ENCODE assay signal across 17 cellular contexts in the genomic region with DNA sequence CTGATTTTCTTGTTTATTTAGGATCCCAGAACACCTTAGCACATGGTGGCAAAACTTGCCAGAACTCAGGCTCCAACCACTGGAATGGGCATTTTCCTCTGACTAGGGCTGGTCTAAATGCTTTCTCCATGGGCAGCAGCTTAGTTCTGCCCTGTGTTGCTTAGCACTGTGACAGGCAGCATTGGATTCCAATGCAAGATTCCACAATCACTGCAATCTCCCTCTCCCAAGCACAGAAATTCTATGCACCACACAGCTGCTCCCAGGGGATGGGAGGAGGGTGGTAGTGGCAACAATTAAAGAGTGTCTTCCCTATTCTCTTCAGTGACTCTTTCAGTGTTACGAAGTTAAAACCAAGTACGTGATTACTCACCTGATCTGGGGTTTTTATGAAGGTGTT.
DNase-seq lines count a peak whose midpoint lies in the region; ATAC-seq and TF ChIP-seq lines count a peak whose summit lies in the region.
"Had no signal": no experiment of that assay in that cellular context is flagged by ENCODE, and none has a peak within 500 bp of the region (broad histone marks: within the 10 kb centered on the region; RNA-seq: fewer than 3 reads in every experiment).

No MANE protein-coding gene starts in this region.

- H3K79me2 ChIP-seq in H9 (ENCODE audit: insufficient read depth, low read length) (no peaks in the 10 kb centered on the region), neural progenitor cell (ENCODE audit: low read depth) (no peaks in the 10 kb centered on the region)

- POLR2A ChIA-PET in CD4-positive, alpha-beta T cell (lab: Charles Lee) = no interaction called here

- H3K4me3 Mint-ChIP-seq in H9 (no peak overlapping the region), neural progenitor cell (no peak overlapping the region)
- H3K4me3 Mint-ChIP-seq in CD4-positive, alpha-beta T cell = no peak overlapping the region
- H3K4me3 Mint-ChIP-seq: B cell; CD4-positive, alpha-beta memory T cell had no signal

- H2AK5ac ChIP-seq in H9 (ENCODE audit: insufficient read length, low read length) = no peak overlapping the region

- H3K36me3 Mint-ChIP-seq in H9 (ENCODE audit: insufficient read depth in 1 of 3, low read depth in 3 of 3) = peaks cover 4 to 13% (median 12%) of the 10 kb centered on the region in 3 experiments
- H3K36me3 Mint-ChIP-seq in neural progenitor cell = no peaks in the 10 kb centered on the region
- H3K36me3 Mint-ChIP-seq in CD4-positive, alpha-beta T cell (ENCODE audit: low read depth) = no peaks in the 10 kb centered on the region
- H3K36me3 Mint-ChIP-seq: CD4-positive, alpha-beta memory T cell had no signal

- ATAC-seq in CD4-positive, alpha-beta T cell (ENCODE audit: poor library complexity) = no peak
- ATAC-seq in GM18502 (IDR thresholded peaks at IDR 0.05; ENCODE audit: poor library complexity, unreplicated experiment) (no peak), GM18909 (IDR thresholded peaks at IDR 0.05; ENCODE audit: poor library complexity, unreplicated experiment) (no peak), HG03159 (IDR thresholded peaks at IDR 0.05; ENCODE audit: unreplicated experiment) (no peak)
- ATAC-seq: HepG2 had no signal

- no peak overlapping the region for H3K14ac ChIP-seq in H9 (ENCODE audit: insufficient read depth, low read length)

- H3K79me1 ChIP-seq in H9 (ENCODE audit: insufficient read depth, low read depth, low read length, poor library complexity, severe bottlenecking) = no peaks in the 10 kb centered on the region

- H4K20me1 ChIP-seq in H9 (ENCODE audit: control insufficient read depth, insufficient read depth, insufficient read length) = no peaks in the 10 kb centered on the region
- no peaks in the 10 kb centered on the region for H4K20me1 ChIP-seq in neural progenitor cell (ENCODE audit: low read depth)

- no peak overlapping the region for H3K27ac ChIP-seq in H9 (ENCODE audit: insufficient read length, low read depth, low read length)
- H3K27ac ChIP-seq in neural progenitor cell = no peak overlapping the region
- no peak overlapping the region for H3K27ac ChIP-seq in CD4-positive, alpha-beta T cell (ENCODE audit: low read depth, low read length)
- H3K27ac ChIP-seq: GM23248 had no signal

- no peak overlapping the region for H3K4me3 ChIP-seq in neural progenitor cell
- H3K4me3 ChIP-seq: GM23248, HAP-1 had no signal

- H3K9ac ChIP-seq in H9 (ENCODE audit: extremely low read depth, insufficient read length, low read length) (no peak overlapping the region), neural progenitor cell (no peak overlapping the region)
- H3K9ac ChIP-seq: GM23248 had no signal

- H2AFZ ChIP-seq in H9 (ENCODE audit: low read length) (no peak overlapping the region), neural progenitor cell (replicated peaks) (peak overlapping the region; percentile 42)
- H2AFZ ChIP-seq: GM23248 had no signal

- no peak overlapping the region for H2BK5ac ChIP-seq in H9 (ENCODE audit: insufficient read length, low read length)

- intact Hi-C loops in CD4-positive, alpha-beta T cell (cut with DNase I, micrococcal nuclease) = no loop called here

- H3K36me3 ChIP-seq in neural progenitor cell = no peaks in the 10 kb centered on the region
- H3K36me3 ChIP-seq: HAP-1 had no signal

- H3K4me1 Mint-ChIP-seq in H9 (peaks cover 9 to 12% of the 10 kb centered on the region in 2 experiments), neural progenitor cell (peaks cover 6% of the 10 kb centered on the region)
- H3K4me1 Mint-ChIP-seq in CD4-positive, alpha-beta T cell (ENCODE audit: low read depth) = no peaks in the 10 kb centered on the region
- H3K4me1 Mint-ChIP-seq: B cell; CD4-positive, alpha-beta memory T cell had no signal

- no peak for TF ChIP-seq CTCF in H9 (conservative IDR thresholded peaks at IDR 0.05)
- no peak for TF ChIP-seq CTCF in neural progenitor cell (IDR thresholded peaks at IDR 0.05)
- TF ChIP-seq CTCF in CD4-positive, alpha-beta T cell (IDR thresholded peaks at IDR 0.05) = no peak

- H3K23me2 ChIP-seq in H9 (ENCODE audit: insufficient read length, low read depth, low read length, poor library complexity, severe bottlenecking) = no peaks in the 10 kb centered on the region

- H2BK120ac ChIP-seq in H9 (ENCODE audit: low read depth, low read length, poor library complexity, severe bottlenecking) = no peak overlapping the region

- H3K23ac ChIP-seq in H9 (ENCODE audit: insufficient read length, low read depth, low read length) = no peak overlapping the region

- no peak overlapping the region for H4K8ac ChIP-seq in H9 (replicated peaks; ENCODE audit: insufficient read length, low read depth, low read length)

- H2BK15ac ChIP-seq in H9 (ENCODE audit: low read depth, low read length) = no peak overlapping the region

- H3K27me3 Mint-ChIP-seq in H9 (ENCODE audit: low read depth) (no peaks in the 10 kb centered on the region), neural progenitor cell (ENCODE audit: insufficient read depth, low read depth) (peaks cover 3% of the 10 kb centered on the region)
- no peaks in the 10 kb centered on the region for H3K27me3 Mint-ChIP-seq in CD4-positive, alpha-beta T cell
- H3K27me3 Mint-ChIP-seq: B cell; CD4-positive, alpha-beta memory T cell had no signal

- H3K27ac Mint-ChIP-seq in H9 (peak overlapping the region in 1 of 3 experiments; percentile 52; a peak in 1 of 7 replicates), neural progenitor cell (peak overlapping the region; percentile 40)
- no peak overlapping the region for H3K27ac Mint-ChIP-seq in CD4-positive, alpha-beta T cell
- H3K27ac Mint-ChIP-seq: B cell; CD4-positive, alpha-beta memory T cell had no signal

- H4K91ac ChIP-seq in H9 (ENCODE audit: insufficient read length, low read depth, low read length) = no peak overlapping the region

- DNase-seq in H9 (peak; percentile 26), astrocyte of the hippocampus (ENCODE audit: low read depth, low spot score) (peak; percentile 3), iPS-NIHi11 (ENCODE audit: low spot score) (peak; percentile 10), neural progenitor cell (ENCODE audit: low spot score) (peak; percentile 19)
- no peak for DNase-seq in CD4-positive, alpha-beta T cell
- DNase-seq: C1 segment of cervical spinal cord; CD4-positive, alpha-beta memory T cell; DMS153; DND-41; GDM1; GM23248 had no signal

- H2BK20ac ChIP-seq in H9 (ENCODE audit: low read depth, low read length, poor library complexity, severe bottlenecking) = no peak overlapping the region

- no peak overlapping the region for H4K5ac ChIP-seq in H9 (ENCODE audit: insufficient read length, low read depth, low read length)

- CTCF ChIA-PET in CD4-positive, alpha-beta T cell (lab: Charles Lee) = no interaction called here

- H3K9me3 ChIP-seq in H9 (ENCODE audit: control insufficient read depth, low read depth, low read length) (no peaks in the 10 kb centered on the region), neural progenitor cell (ENCODE audit: low read depth) (no peaks in the 10 kb centered on the region)
- H3K9me3 ChIP-seq in CD4-positive, alpha-beta T cell (ENCODE audit: control insufficient read depth, low read length) = no peaks in the 10 kb centered on the region
- H3K9me3 ChIP-seq: HAP-1 had no signal

- no CpG with 5 or more reads among the region's 2 CpGs for WGBS in H9 (ENCODE audit: extremely low coverage, insufficient read length, low lambda C conversion rate)

- H3K4me1 ChIP-seq in H9 (ENCODE audit: insufficient read depth, low read length) = no peaks in the 10 kb centered on the region
- H3K4me1 ChIP-seq in neural progenitor cell = no peaks in the 10 kb centered on the region
- H3K4me1 ChIP-seq: HAP-1 had no signal

- no peak overlapping the region for H3T11ph ChIP-seq in H9 (ENCODE audit: low read length)

- H3K4me2 ChIP-seq in H9 (ENCODE audit: insufficient read depth, insufficient read length, low read length) (no peak overlapping the region), neural progenitor cell (no peak overlapping the region)

- H3F3A ChIP-seq in neural progenitor cell (ENCODE audit: low read depth) = no peaks in the 10 kb centered on the region

- H3K9me3 Mint-ChIP-seq in H9 (peaks cover 3 to 20% of the 10 kb centered on the region in 2 experiments; a peak in 4 of 5 replicates), neural progenitor cell (peaks cover 3% of the 10 kb centered on the region)
- no peaks in the 10 kb centered on the region for H3K9me3 Mint-ChIP-seq in CD4-positive, alpha-beta T cell

- H3K18ac ChIP-seq in H9 (ENCODE audit: insufficient read length, low read depth, low read length) = no peak overlapping the region

- H3K27me3 ChIP-seq in H9 (ENCODE audit: insufficient read depth, low read length) (no peaks in the 10 kb centered on the region), neural progenitor cell (no peaks in the 10 kb centered on the region)
- no peaks in the 10 kb centered on the region for H3K27me3 ChIP-seq in CD4-positive, alpha-beta T cell (ENCODE audit: control insufficient read depth, insufficient read depth, low read length)

- no peak overlapping the region for H2BK12ac ChIP-seq in H9 (ENCODE audit: insufficient read length, low read depth, low read length)

- no peak overlapping the region for H3K56ac ChIP-seq in H9 (ENCODE audit: insufficient read length, low read depth, low read length)

- H3K4ac ChIP-seq in H9 (ENCODE audit: low read depth, low read length) = no peak overlapping the region

Comparison
In these comparisons a context has a peak if more than half of its experiments do, and no peak if none do; other contexts are left out.
1. DNase-seq: peak in H9 (single experiment), astrocyte of the hippocampus (single experiment), iPS-NIHi11 (single experiment) and neural progenitor cell (single experiment); none in CD4-positive, alpha-beta T cell (0 of 10).